1 cellular context compared by ENCODE assay signal in genomic region chr5:128630078-128630575, GRCh38.
TF ChIP-seq lines count a peak whose summit lies in the region.

No MANE protein-coding gene starts in this region.

TF ChIP-seq in IMR-90, 13 proteins besides CTCF, POLR2A, EP300 and RAD21 (continued from another document):
- no peak for TF ChIP-seq FOS (IDR thresholded peaks at IDR 0.05; ENCODE audit: low read depth, low read length)
- no peak for TF ChIP-seq CHD1 (IDR thresholded peaks at IDR 0.05; ENCODE audit: low read depth, low read length)
- TF ChIP-seq CEBPB (IDR thresholded peaks at IDR 0.05; ENCODE audit: low read depth, low read length) = no peak
